Comparison of ENCODE assay signal across 15 cellular contexts in the genomic region with DNA sequence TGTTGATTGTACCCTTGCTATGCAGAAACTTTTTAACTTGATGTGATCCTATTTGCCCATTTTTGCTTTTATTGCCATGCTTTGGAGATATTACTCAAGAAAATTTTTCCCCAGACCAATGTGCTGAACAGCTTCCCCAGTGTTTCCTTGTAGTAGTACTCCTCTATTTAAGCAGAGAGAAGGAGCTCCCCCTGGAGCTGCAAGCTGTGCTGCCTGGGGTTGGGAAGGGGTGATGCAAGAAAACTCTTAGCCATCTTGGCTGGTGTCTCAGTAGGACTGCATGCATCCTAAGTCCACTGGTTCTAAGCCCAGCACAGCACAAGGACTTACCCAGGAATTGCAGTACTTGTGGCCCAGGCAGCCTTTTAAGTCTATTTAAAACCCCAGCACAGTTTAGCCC.
DNase-seq lines count a peak whose midpoint lies in the region; ATAC-seq and TF ChIP-seq lines count a peak whose summit lies in the region.
"Had no signal": no experiment of that assay in that cellular context is flagged by ENCODE, and none has a peak within 500 bp of the region (broad histone marks: within the 10 kb centered on the region; RNA-seq: fewer than 3 reads in every experiment).

No MANE protein-coding gene starts in this region.

- H3K4me3 ChIP-seq in DND-41 (ENCODE audit: low read depth in 1 of 2, low read length in 2 of 2), result no peak overlapping the region
- no peak overlapping the region for H3K4me3 ChIP-seq in Loucy (ENCODE audit: low read length, poor library complexity, severe bottlenecking)
- H3K4me3 ChIP-seq in H7 (ENCODE audit: insufficient read depth, low read depth, low read length), result no peak overlapping the region
- H3K4me3 ChIP-seq: Peyer's patch, vagina had no signal

- H4K20me1 ChIP-seq in DND-41 (ENCODE audit: insufficient read depth, low read length), result no peaks in the 10 kb centered on the region
- H4K20me1 ChIP-seq in Loucy (ENCODE audit: insufficient read depth, low read length, poor library complexity, severe bottlenecking), result no peaks in the 10 kb centered on the region

- no peaks in the 10 kb centered on the region for H3K27me3 ChIP-seq in DND-41 (ENCODE audit: insufficient read depth, low read length, poor library complexity)
- no peaks in the 10 kb centered on the region for H3K27me3 ChIP-seq in Loucy (ENCODE audit: insufficient read depth, low read length, poor library complexity, severe bottlenecking)
- no peaks in the 10 kb centered on the region for H3K27me3 ChIP-seq in H7 (ENCODE audit: control insufficient read depth, insufficient read depth, low read length)
- H3K27me3 ChIP-seq: Peyer's patch, vagina had no signal

- no peak for DNase-seq in DND-41
- peak; percentile 12 for DNase-seq in cerebellar cortex (ENCODE audit: low spot score)
- DNase-seq in islet precursor cell, result peak; percentile 64
- no peak for DNase-seq in activated CD4-positive, CD25-positive, alpha-beta regulatory T cell treated with anti-CD3 and anti-CD28 coated beads, Interleukin-2, amount 50 U/mL, for 72 hours
- DNase-seq in H7, result no peak
- DNase-seq in posterior vena cava (ENCODE audit: low spot score), result no peak
- DNase-seq: activated CD4-positive, CD25-positive, alpha-beta regulatory T cell; activated gamma-delta T cell treated with Interleukin-2 at 50 U/mL for 16 hours; NCI-H187 treated with DMSO at 0.1 percent for 48 hours; NCI-H526; Peyer's patch; stimulated activated CD4-positive, alpha-beta T cell treated with anti-CD3 and anti-CD28 coated beads, Interleukin-15, amount 100 ng/mL, for 24 hours had no signal

- H3K9ac ChIP-seq in DND-41 (ENCODE audit: low read depth, low read length) (no peak overlapping the region), Loucy (ENCODE audit: low read depth, low read length, poor library complexity, severe bottlenecking) (no peak overlapping the region)

- no peaks in the 10 kb centered on the region for H3K4me1 ChIP-seq in DND-41 (ENCODE audit: insufficient read depth, low read length)
- H3K4me1 ChIP-seq in Loucy (ENCODE audit: insufficient read depth, low read length, poor library complexity, severe bottlenecking), result no peaks in the 10 kb centered on the region
- H3K4me1 ChIP-seq: Peyer's patch, vagina had no signal

- peak; percentile 26 for TF ChIP-seq CTCF in DND-41 (IDR thresholded peaks at IDR 0.05; ENCODE audit: borderline replicate concordance, extremely low read depth, low read length, poor library complexity, severe bottlenecking)
- TF ChIP-seq CTCF in Loucy (conservative IDR thresholded peaks at IDR 0.05; ENCODE audit: low read length), result peak; percentile 44

- no peak overlapping the region for H3K27ac ChIP-seq in DND-41 (ENCODE audit: low read length)
- H3K27ac ChIP-seq: Peyer's patch, vagina had no signal

- H3K79me2 ChIP-seq in DND-41 (ENCODE audit: insufficient read depth, low read length) (no peaks in the 10 kb centered on the region), Loucy (ENCODE audit: insufficient read depth, low read length) (no peaks in the 10 kb centered on the region)

- ATAC-seq in DND-41 (ENCODE audit: insufficient read depth, low read depth) (no peak), HG02642 (IDR thresholded peaks at IDR 0.05; ENCODE audit: poor library complexity, unreplicated experiment) (no peak)

- no peak overlapping the region for H2AFZ ChIP-seq in DND-41 (ENCODE audit: low read depth, low read length)
- no peak overlapping the region for H2AFZ ChIP-seq in Loucy (ENCODE audit: low read length)

- H3K9me2 ChIP-seq in Loucy (replicated peaks; ENCODE audit: low read depth, low read length), result no peaks in the 10 kb centered on the region

- no peaks in the 10 kb centered on the region for H3K9me3 ChIP-seq in DND-41 (ENCODE audit: insufficient read depth, low read length, severe bottlenecking)
- H3K9me3 ChIP-seq in Loucy (ENCODE audit: insufficient read depth, low read depth, low read length), result no peaks in the 10 kb centered on the region
- H3K9me3 ChIP-seq: Peyer's patch, vagina had no signal

- H3K4me2 ChIP-seq in DND-41 (ENCODE audit: insufficient read depth, low read length) (no peak overlapping the region), Loucy (ENCODE audit: low read depth, low read length, poor library complexity, severe bottlenecking) (no peak overlapping the region)

- H3K36me3 ChIP-seq in DND-41 (ENCODE audit: insufficient read depth, low read length) (no peaks in the 10 kb centered on the region), Loucy (ENCODE audit: insufficient read depth, low read length) (no peaks in the 10 kb centered on the region), H7 (replicated peaks; ENCODE audit: control insufficient read depth, insufficient read depth, low read length) (no peaks in the 10 kb centered on the region)
- H3K36me3 ChIP-seq: Peyer's patch, vagina had no signal

- no peaks in the 10 kb centered on the region for H3F3A ChIP-seq in Loucy (ENCODE audit: low read depth)

- intact Hi-C loops in posterior vena cava (cut with DNase I), result no loop called here

Comparison
In these comparisons a context has a peak if more than half of its experiments do, and no peak if none do; other contexts are left out.
1. DNase-seq: peak in cerebellar cortex (single experiment) and islet precursor cell (single experiment); none in DND-41 (single experiment), activated CD4-positive, CD25-positive, alpha-beta regulatory T cell treated with anti-CD3 and anti-CD28 coated beads, Interleukin-2, amount 50 U/mL, for 72 hours (single experiment), H7 (single experiment) and posterior vena cava (single experiment).